ENCODE assay signal across 1 cellular context in the genomic region with DNA sequence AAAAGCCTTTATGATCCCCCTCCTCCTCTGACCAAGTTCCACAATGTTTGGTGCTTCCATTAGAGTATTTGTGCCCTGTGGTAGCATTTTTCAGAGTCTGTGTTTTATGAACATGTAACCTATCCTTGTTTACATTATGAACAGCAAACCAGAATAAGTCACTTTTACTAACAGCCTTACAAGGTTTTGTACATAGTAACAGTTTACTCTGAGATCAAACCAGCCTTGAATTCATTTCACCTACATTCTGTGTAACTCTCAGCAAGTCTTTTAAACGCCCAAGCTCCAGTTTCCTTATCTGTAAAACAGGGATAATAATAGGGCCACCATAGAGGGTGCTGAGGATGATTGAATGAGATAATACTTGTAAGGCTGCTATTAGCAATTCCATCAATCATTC.
TF ChIP-seq lines count a peak whose summit lies in the region.

No MANE protein-coding gene starts in this region.

TF ChIP-seq in K562, 482 proteins besides CTCF, POLR2A, EP300 and RAD21:
- TF ChIP-seq CUX1 (CRISPR knock-in tag; IDR thresholded peaks at IDR 0.05), result no peak
- no peak for TF ChIP-seq HMG20B (CRISPR knock-in tag; IDR thresholded peaks at IDR 0.05)
- no peak for TF ChIP-seq ZFP36 (IDR thresholded peaks at IDR 0.05; ENCODE audit: low read depth, low read length, partially characterized antibody)
- no peak for TF ChIP-seq ZKSCAN1 (IDR thresholded peaks at IDR 0.05; ENCODE audit: low read depth, low read length)
- TF ChIP-seq ZNF324 (CRISPR knock-in tag; IDR thresholded peaks at IDR 0.05), result peak; percentile 86
- no peak for TF ChIP-seq ZNF699 (CRISPR knock-in tag; IDR thresholded peaks at IDR 0.05; ENCODE audit: insufficient replicate concordance)
